ENCODE assay signal across 8 cellular contexts in the genomic region with DNA sequence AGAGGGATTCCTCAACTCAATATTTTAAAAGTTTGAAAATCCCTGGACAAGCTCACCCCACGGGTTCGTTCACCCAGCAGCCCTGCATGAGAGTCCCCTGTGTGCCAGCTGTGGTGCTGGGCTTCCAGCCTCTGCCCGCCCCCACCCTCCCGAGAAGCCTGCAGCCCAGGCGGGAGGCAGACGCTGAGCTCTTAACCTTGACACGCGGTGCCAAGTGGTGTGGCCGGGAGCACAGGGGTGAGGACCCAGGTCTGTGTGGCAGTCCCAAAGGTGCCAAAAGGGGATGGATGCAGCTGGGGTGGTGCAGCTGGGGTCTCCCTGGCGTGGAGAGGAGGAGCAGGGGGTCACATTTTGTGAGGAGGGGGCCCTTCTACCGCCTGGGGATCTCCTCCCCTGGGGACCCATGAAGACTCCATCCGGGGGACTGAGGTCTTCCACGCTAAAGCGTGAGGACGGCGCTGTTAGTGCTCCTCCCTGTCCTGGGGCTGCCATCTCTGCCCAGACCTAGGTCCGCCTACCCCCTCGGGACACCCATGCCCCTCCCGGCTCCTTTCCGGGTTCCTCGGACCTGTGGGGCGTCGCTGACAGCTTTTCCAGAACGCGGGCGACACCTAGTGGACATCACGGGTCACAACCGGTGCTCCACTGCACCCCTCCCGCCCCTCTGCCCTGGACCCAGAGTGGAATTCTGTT. TPM values are rescaled to one million over a fixed set of nuclear protein-coding genes. Genes with fewer than 3 reads are reported as not detected.
DNase-seq lines count a peak whose midpoint lies in the region; TF ChIP-seq lines count a peak whose summit lies in the region.

No MANE protein-coding gene starts in this region.

- H3K4me3 ChIP-seq in fibroblast of villous mesenchyme (ENCODE audit: low read depth, low read length) = peak overlapping the region; percentile 58

- TF ChIP-seq RAD21 in Ishikawa (IDR thresholded peaks at IDR 0.05; ENCODE audit: low read depth) = peak; percentile 94

- no peaks in the 10 kb centered on the region for H3K9me3 Mint-ChIP-seq in nephron

- H3K36me3 Mint-ChIP-seq in nephron (ENCODE audit: low read depth) = no peaks in the 10 kb centered on the region

- H3K27ac Mint-ChIP-seq in nephron = peak overlapping the region in 1 of 3 experiments; percentile 35

- peaks cover 10% of the 10 kb centered on the region for H3K4me1 Mint-ChIP-seq in nephron

- peak; percentile 70 for TF ChIP-seq CTCF in fibroblast of villous mesenchyme (IDR thresholded peaks at IDR 0.05; ENCODE audit: insufficient read depth, low read depth, low read length)
- peak; percentile 92 to 95 (median 94) for TF ChIP-seq CTCF in nephron (IDR thresholded peaks at IDR 0.05; ENCODE audit: unreplicated experiment in 3 of 3)

- H3K4me3 Mint-ChIP-seq in nephron = peak overlapping the region; percentile 56 to 65 (median 64)

- DNase-seq in NCI-H524 (lab: John Stamatoyannopoulos, UW) (peak; percentile 67 to 77), NCI-H524 treated with DMSO at 0.1 percent for 48 hours (lab: John Stamatoyannopoulos, UW) (no peak), RPMI7951 (ENCODE audit: low read depth) (peak; percentile 75), fibroblast of villous mesenchyme (ENCODE audit: low read depth) (peak; percentile 60)
- peak; percentile 68 for DNase-seq in activated T-helper 9 cell treated with anti-CD3 and anti-CD28 coated beads, Interleukin-2, amount 50 U/mL, for 16 hours (ENCODE audit: low read depth)
- peak; percentile 43 to 77 (median 66) for DNase-seq in stimulated activated naive CD4-positive, alpha-beta T cell (lab: John Stamatoyannopoulos, UW)

- no peak for TF ChIP-seq EP300 in Ishikawa (IDR thresholded peaks at IDR 0.05; ENCODE audit: borderline replicate concordance)

- H3K27me3 Mint-ChIP-seq in nephron (ENCODE audit: low read depth) = peaks cover 8% of the 10 kb centered on the region

TF ChIP-seq in Ishikawa, 13 proteins besides CTCF, POLR2A, EP300 and RAD21:
- TF ChIP-seq FOXM1 (IDR thresholded peaks at IDR 0.05; ENCODE audit: borderline replicate concordance, low read depth) (no peak), CREB1 (IDR thresholded peaks at IDR 0.05; ENCODE audit: low read depth) (no peak)
TF ChIP-seq in Ishikawa: peak in this region for 0.

RNA-seq across cellular contexts. Expression of a gene that starts 12.9 kb away (rescaled TPM):
- total RNA-seq in RPMI7951 (2014; rRNA removed; shearing (Covaris generic)) = not detected in 2 replicates
- total RNA-seq in fibroblast of villous mesenchyme = not detected in 2 replicates

RNA-seq across cellular contexts. Expression of a gene that starts 32.7 kb away (rescaled TPM):
- total RNA-seq in RPMI7951 (2014; rRNA removed; shearing (Covaris generic)) = not detected in 2 replicates
- not detected in 2 replicates for total RNA-seq in fibroblast of villous mesenchyme

RNA-seq across cellular contexts. Expression of a gene that starts 33.8 kb away (rescaled TPM):
- 0.10 and 0.12 TPM in 2 replicates for total RNA-seq in RPMI7951 (2014; rRNA removed; shearing (Covaris generic))
- total RNA-seq in fibroblast of villous mesenchyme = not detected in 2 replicates

RNA-seq across cellular contexts. Expression of a gene that starts 34.3 kb away (rescaled TPM):
- not detected in 2 replicates for total RNA-seq in RPMI7951 (2014; rRNA removed; shearing (Covaris generic))
- total RNA-seq in fibroblast of villous mesenchyme = not detected in 2 replicates
